35 cellular contexts compared by ENCODE assay signal in the genomic region with DNA sequence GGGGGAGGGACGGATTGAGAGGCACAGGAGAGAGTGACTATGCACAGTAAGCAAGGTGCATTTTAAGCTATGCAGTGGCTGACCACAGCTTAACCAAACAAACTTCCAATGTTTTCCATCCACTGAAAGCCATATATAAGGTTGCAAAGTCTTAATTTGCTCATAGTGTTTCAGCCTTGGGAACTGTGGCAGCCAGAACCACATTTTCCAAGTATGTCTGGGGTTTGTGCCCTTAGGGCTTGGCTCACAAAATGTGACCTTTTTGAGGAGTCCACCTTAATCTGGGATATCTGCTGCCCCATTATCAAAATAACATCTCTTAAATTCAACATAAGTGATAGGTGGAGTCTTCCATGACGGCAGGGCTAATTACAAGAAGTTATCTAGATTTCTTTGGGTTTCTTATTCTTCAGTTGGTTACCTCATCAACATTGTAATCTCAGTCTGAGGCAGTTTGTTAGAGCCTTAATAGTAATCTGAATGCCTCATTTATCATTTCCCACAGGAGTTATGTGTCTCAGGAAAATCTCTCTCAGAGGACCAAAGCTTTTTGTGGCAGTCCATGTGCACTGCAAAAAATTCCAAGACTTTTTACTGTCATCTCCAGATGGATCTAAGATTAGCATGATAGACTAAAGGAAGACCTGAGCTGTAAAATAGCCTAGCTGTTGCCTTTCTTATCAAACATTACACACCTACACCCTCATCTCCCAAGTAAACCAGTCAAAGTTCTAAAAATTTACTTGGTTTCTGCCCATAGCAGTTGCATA.
"Had no signal": no experiment of that assay in that cellular context is flagged by ENCODE, and none has a peak within 500 bp of the region (broad histone marks: within the 10 kb centered on the region; RNA-seq: fewer than 3 reads in every experiment).

No MANE protein-coding gene starts in this region.

- H3K36me3 Mint-ChIP-seq: activated CD8-positive, alpha-beta memory T cell treated with anti-CD3 and anti-CD28 coated beads, Interleukin-2, amount 10 ng/mL, durations not matched to agents 7 days and 5 days; activated naive CD4-positive, alpha-beta T cell treated with anti-CD3 and anti-CD28 coated beads, Interleukin-2, amount 10 ng/mL, durations not matched to agents 7 days and 5 days; activated naive CD8-positive, alpha-beta T cell treated with anti-CD3 and anti-CD28 coated beads, Interleukin-2, amount 10 ng/mL, durations not matched to agents 7 days and 5 days had no signal

- H3K4me3 Mint-ChIP-seq: activated B cell treated with CpG ODN at 0.5 μM for 24 hours; activated CD4-positive, alpha-beta memory T cell treated with anti-CD3 and anti-CD28 coated beads, Interleukin-2, amount 10 ng/mL, durations not matched to agents 7 days and 5 days; activated CD4-positive, alpha-beta T cell treated with anti-CD3 and anti-CD28 coated beads, Interleukin-2, amount 10 ng/mL, durations not matched to agents 24 days and 14 days; activated CD8-positive, alpha-beta memory T cell treated with anti-CD3 and anti-CD28 coated beads, Interleukin-2, amount 10 ng/mL, durations not matched to agents 7 days and 5 days; activated CD8-positive, alpha-beta T cell treated with anti-CD3 and anti-CD28 coated beads, Interleukin-2, amount 10 ng/mL, durations not matched to agents 7 days and 5 days; activated naive CD4-positive, alpha-beta T cell treated with anti-CD3 and anti-CD28 coated beads, Interleukin-2, amount 10 ng/mL, durations not matched to agents 7 days and 5 days; activated naive CD4-positive, alpha-beta T cell treated with anti-CD3 and anti-CD28 coated beads, Interleukin-2, amount 50 U/mL, for 24 hours; activated naive CD8-positive, alpha-beta T cell; activated naive CD8-positive, alpha-beta T cell treated with anti-CD3 and anti-CD28 coated beads, Interleukin-2, amount 10 ng/mL, durations not matched to agents 7 days and 5 days; activated naive CD8-positive, alpha-beta T cell treated with anti-CD3 and anti-CD28 coated beads, Interleukin-2, amount 50 U/mL, for 24 hours; activated T-cell treated with anti-CD3 and anti-CD28 coated beads, Interleukin-2, amount 50 U/mL, for 24 hours; T-helper 1 cell treated with Interleukin-12 subunit alpha and Interleukin-12 subunit beta and Interleukin-4 antibody, amounts not matched to agents 30 μg/mL and 1 μg/mL, for 36 hours; T-helper 2 cell treated with Interferon-gamma antibody and Interleukin-4, amounts not matched to agents 5 μg/mL and 100 μg/mL, for 36 hours had no signal

- H3K9me3 ChIP-seq: body of pancreas, breast epithelium had no signal

- FAIRE-seq: TTC549 had no signal

- ATAC-seq: activated CD8-positive, alpha-beta memory T cell treated with anti-CD3 and anti-CD28 coated beads, Interleukin-2, amount 10 ng/mL, durations not matched to agents 7 days and 5 days; activated CD8-positive, alpha-beta T cell treated with anti-CD3 and anti-CD28 coated beads, Interleukin-2, amount 10 ng/mL, durations not matched to agents 7 days and 5 days; activated naive CD8-positive, alpha-beta T cell treated with anti-CD3 and anti-CD28 coated beads, Interleukin-2, amount 50 U/mL, for 24 hours; body of pancreas had no signal

- H3K27ac ChIP-seq: body of pancreas, brain microvascular endothelial cell, breast epithelium, VCaP had no signal

- H3K4me3 ChIP-seq: body of pancreas, breast epithelium had no signal

- H3K9me3 Mint-ChIP-seq: activated CD4-positive, alpha-beta memory T cell treated with anti-CD3 and anti-CD28 coated beads, Interleukin-2, amount 10 ng/mL, durations not matched to agents 7 days and 5 days; activated naive CD4-positive, alpha-beta T cell treated with anti-CD3 and anti-CD28 coated beads, Interleukin-2, amount 50 U/mL, for 24 hours; activated naive CD8-positive, alpha-beta T cell treated with anti-CD3 and anti-CD28 coated beads, Interleukin-2, amount 10 ng/mL, durations not matched to agents 7 days and 5 days; activated naive CD8-positive, alpha-beta T cell treated with anti-CD3 and anti-CD28 coated beads, Interleukin-2, amount 50 U/mL, for 24 hours; activated T-cell treated with anti-CD3 and anti-CD28 coated beads, Interleukin-2, amount 50 U/mL, for 24 hours; activated T-helper 2 cell treated with anti-CD3 and anti-CD28 coated beads, Interferon-gamma antibody, Interleukin-2, Interleukin-4, amounts not matched to agents 10 μg/mL and 5 μg/mL and 100 μg/mL, durations not matched to agents 14 hours and 24 hours and 36 hours; T-helper 1 cell treated with Interleukin-12 subunit alpha and Interleukin-12 subunit beta and Interleukin-4 antibody, amounts not matched to agents 30 μg/mL and 1 μg/mL, for 36 hours; T-helper 2 cell treated with Interferon-gamma antibody and Interleukin-4, amounts not matched to agents 5 μg/mL and 100 μg/mL, for 36 hours had no signal

- H3K27ac Mint-ChIP-seq: activated B cell treated with CpG ODN at 0.5 μM for 24 hours; activated CD4-positive, alpha-beta memory T cell treated with anti-CD3 and anti-CD28 coated beads, Interleukin-2, amount 10 ng/mL, durations not matched to agents 7 days and 5 days; activated CD4-positive, alpha-beta T cell treated with anti-CD3 and anti-CD28 coated beads, Interleukin-2, amount 10 ng/mL, durations not matched to agents 24 days and 14 days; activated CD8-positive, alpha-beta memory T cell treated with anti-CD3 and anti-CD28 coated beads, Interleukin-2, amount 10 ng/mL, durations not matched to agents 7 days and 5 days; activated CD8-positive, alpha-beta T cell treated with anti-CD3 and anti-CD28 coated beads, Interleukin-2, amount 10 ng/mL, durations not matched to agents 7 days and 5 days; activated naive CD4-positive, alpha-beta T cell treated with anti-CD3 and anti-CD28 coated beads, Interleukin-2, amount 10 ng/mL, durations not matched to agents 7 days and 5 days; activated naive CD4-positive, alpha-beta T cell treated with anti-CD3 and anti-CD28 coated beads, Interleukin-2, amount 50 U/mL, for 24 hours; activated naive CD8-positive, alpha-beta T cell; activated naive CD8-positive, alpha-beta T cell treated with anti-CD3 and anti-CD28 coated beads, Interleukin-2, amount 10 ng/mL, durations not matched to agents 7 days and 5 days; activated naive CD8-positive, alpha-beta T cell treated with anti-CD3 and anti-CD28 coated beads, Interleukin-2, amount 50 U/mL, for 24 hours; activated T-cell treated with anti-CD3 and anti-CD28 coated beads, Interleukin-2, amount 50 U/mL, for 24 hours; activated T-helper 2 cell treated with anti-CD3 and anti-CD28 coated beads, Interferon-gamma antibody, Interleukin-2, Interleukin-4, amounts not matched to agents 10 μg/mL and 5 μg/mL and 100 μg/mL, durations not matched to agents 14 hours and 24 hours and 36 hours; T-helper 1 cell treated with Interleukin-12 subunit alpha and Interleukin-12 subunit beta and Interleukin-4 antibody, amounts not matched to agents 30 μg/mL and 1 μg/mL, for 36 hours; T-helper 2 cell treated with Interferon-gamma antibody and Interleukin-4, amounts not matched to agents 5 μg/mL and 100 μg/mL, for 36 hours had no signal

- H3K4me1 ChIP-seq: body of pancreas, breast epithelium had no signal

- H3K36me3 ChIP-seq: brain microvascular endothelial cell, breast epithelium had no signal

- H3K27me3 Mint-ChIP-seq: activated B cell treated with CpG ODN at 0.5 μM for 24 hours; activated CD4-positive, alpha-beta memory T cell treated with anti-CD3 and anti-CD28 coated beads, Interleukin-2, amount 10 ng/mL, durations not matched to agents 7 days and 5 days; activated CD8-positive, alpha-beta memory T cell treated with anti-CD3 and anti-CD28 coated beads, Interleukin-2, amount 10 ng/mL, durations not matched to agents 7 days and 5 days; activated naive CD4-positive, alpha-beta T cell treated with anti-CD3 and anti-CD28 coated beads, Interleukin-2, amount 50 U/mL, for 24 hours; activated naive CD8-positive, alpha-beta T cell; activated naive CD8-positive, alpha-beta T cell treated with anti-CD3 and anti-CD28 coated beads, Interleukin-2, amount 50 U/mL, for 24 hours; activated T-cell treated with anti-CD3 and anti-CD28 coated beads, Interleukin-2, amount 50 U/mL, for 24 hours had no signal

- H3K27me3 ChIP-seq: body of pancreas, brain microvascular endothelial cell, breast epithelium had no signal

- H3K4me1 Mint-ChIP-seq: activated B cell treated with CpG ODN at 0.5 μM for 24 hours; activated CD4-positive, alpha-beta memory T cell treated with anti-CD3 and anti-CD28 coated beads, Interleukin-2, amount 10 ng/mL, durations not matched to agents 7 days and 5 days; activated CD4-positive, alpha-beta T cell treated with anti-CD3 and anti-CD28 coated beads, Interleukin-2, amount 10 ng/mL, durations not matched to agents 24 days and 14 days; activated CD8-positive, alpha-beta memory T cell treated with anti-CD3 and anti-CD28 coated beads, Interleukin-2, amount 10 ng/mL, durations not matched to agents 7 days and 5 days; activated naive CD4-positive, alpha-beta T cell treated with anti-CD3 and anti-CD28 coated beads, Interleukin-2, amount 10 ng/mL, durations not matched to agents 7 days and 5 days; activated naive CD4-positive, alpha-beta T cell treated with anti-CD3 and anti-CD28 coated beads, Interleukin-2, amount 50 U/mL, for 24 hours; activated naive CD8-positive, alpha-beta T cell treated with anti-CD3 and anti-CD28 coated beads, Interleukin-2, amount 10 ng/mL, durations not matched to agents 7 days and 5 days; activated naive CD8-positive, alpha-beta T cell treated with anti-CD3 and anti-CD28 coated beads, Interleukin-2, amount 50 U/mL, for 24 hours had no signal

- DNase-seq: activated B cell treated with CpG ODN at 0.5 μM for 24 hours; activated CD4-positive, alpha-beta memory T cell treated with anti-CD3 and anti-CD28 coated beads, Interleukin-2, amount 10 ng/mL, durations not matched to agents 7 days and 5 days; activated CD4-positive, alpha-beta T cell treated with anti-CD3 and anti-CD28 coated beads for 4 hours; activated CD4-positive, alpha-beta T cell treated with anti-CD3 and anti-CD28 coated beads, Interleukin-2, amount 10 ng/mL, durations not matched to agents 24 days and 14 days; activated CD4-positive, alpha-beta T cell treated with anti-CD3 and anti-CD28 coated beads, Interleukin-2, amount 50 U/mL, for 1 hour; activated CD4-positive, alpha-beta T cell treated with anti-CD3 and anti-CD28 coated beads, Interleukin-2, amount 50 U/mL, for 4 hours; activated CD4-positive, CD25-positive, alpha-beta regulatory T cell treated with anti-CD3 and anti-CD28 coated beads, Interleukin-2, amount 50 U/mL, for 72 hours; activated CD8-positive, alpha-beta memory T cell treated with anti-CD3 and anti-CD28 coated beads for 24 hours; activated CD8-positive, alpha-beta memory T cell treated with anti-CD3 and anti-CD28 coated beads, Interleukin-2, amount 10 ng/mL, durations not matched to agents 7 days and 5 days; activated CD8-positive, alpha-beta memory T cell treated with anti-CD3 and anti-CD28 coated beads, Interleukin-2, amount 50 U/mL, for 48 hours; activated CD8-positive, alpha-beta T cell treated with anti-CD3 and anti-CD28 coated beads, Interleukin-2, amount 10 ng/mL, durations not matched to agents 7 days and 5 days; activated effector memory CD4-positive, alpha-beta T cell treated with Interleukin-2 at 50 U/mL for 16 hours; activated gamma-delta T cell; activated naive CD4-positive, alpha-beta T cell treated with anti-CD3 and anti-CD28 coated beads, Interleukin-2, amount 10 ng/mL, durations not matched to agents 7 days and 5 days; activated naive CD4-positive, alpha-beta T cell treated with Interleukin-2 at 50 U/mL for 16 hours; activated naive CD8-positive, alpha-beta T cell treated with anti-CD3 and anti-CD28 coated beads, Interleukin-2, amount 10 ng/mL, durations not matched to agents 7 days and 5 days; activated naive CD8-positive, alpha-beta T cell treated with anti-CD3 and anti-CD28 coated beads, Interleukin-2, amount 50 U/mL, for 24 hours; activated T-cell treated with anti-CD3 and anti-CD28 coated beads, Interleukin-2, amount 50 U/mL, for 24 hours; activated T-cell treated with anti-CD3 and anti-CD28 coated beads, Interleukin-2, amount 50 U/mL, for 48 hours; amniotic stem cell; aorta; body of pancreas; brain microvascular endothelial cell; central memory CD4-positive, alpha-beta T cell; T-helper 1 cell; T-helper 2 cell; T-helper 9 cell had no signal
